Comparison of ENCODE assay signal across 8 cellular contexts in the genomic region with DNA sequence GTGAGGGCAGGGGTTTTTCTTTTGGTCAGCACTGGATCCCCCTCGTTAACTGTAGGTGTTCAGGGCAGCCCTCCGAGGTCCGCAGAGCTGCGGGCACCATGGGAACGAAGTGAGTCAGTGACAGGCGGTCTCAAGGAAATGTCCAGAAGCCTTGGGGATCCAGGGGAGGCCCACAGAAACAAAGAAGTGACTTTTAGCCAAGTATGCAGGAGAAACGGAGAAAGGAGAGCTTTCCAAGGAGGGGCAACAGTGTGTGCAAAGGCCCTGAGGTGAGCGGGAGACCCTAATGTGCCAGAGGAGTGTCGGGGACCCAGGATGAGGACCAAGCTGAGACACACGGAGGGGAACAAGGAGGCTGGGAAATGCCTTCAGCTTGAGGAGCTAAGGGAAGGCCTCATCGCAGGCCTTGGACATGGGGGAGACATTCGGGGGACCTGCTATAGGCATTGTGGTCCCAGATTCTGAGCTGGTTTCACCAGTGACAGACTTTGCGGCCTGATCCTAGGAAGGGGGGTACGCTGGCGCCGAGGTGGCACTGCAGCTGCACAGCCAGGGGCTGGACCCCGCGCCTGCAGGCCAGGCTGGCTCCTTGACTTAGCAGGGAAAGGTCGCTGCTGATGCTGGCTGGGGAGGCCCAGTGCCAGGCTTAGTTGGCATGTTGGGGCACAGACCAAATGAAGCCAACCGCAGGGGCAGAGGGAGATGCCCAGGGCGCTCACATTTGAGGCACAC. TPM values are rescaled to one million over a fixed set of nuclear protein-coding genes. Genes with fewer than 3 reads are reported as not detected.
A peak's percentile ranks its signal among the peaks of the same experiment; 100 is the strongest.
DNase-seq lines count a peak whose midpoint lies in the region; ATAC-seq and TF ChIP-seq lines count a peak whose summit lies in the region.

No MANE protein-coding gene starts in this region.

- H3K4me2 ChIP-seq in GM23338 (peak overlapping the region; percentile 89), smooth muscle cell (peak overlapping the region; percentile 100)

- no peaks in the 10 kb centered on the region for H3K9me3 ChIP-seq in T-helper 17 cell (ENCODE audit: control insufficient read depth, low read length, poor library complexity, severe bottlenecking)
- no peaks in the 10 kb centered on the region for H3K9me3 ChIP-seq in smooth muscle cell (replicated peaks; ENCODE audit: low read depth)

- no peaks in the 10 kb centered on the region for H3K79me2 ChIP-seq in GM23338 (replicated peaks; ENCODE audit: insufficient read depth)
- no peaks in the 10 kb centered on the region for H3K79me2 ChIP-seq in smooth muscle cell (ENCODE audit: low read depth)

- H2AFZ ChIP-seq in GM23338 (no peak overlapping the region), smooth muscle cell (ENCODE audit: low read depth) (no peak overlapping the region)

- no peaks in the 10 kb centered on the region for H3K9me3 Mint-ChIP-seq in GM23338

- peaks cover 11% of the 10 kb centered on the region; the same call in 1 of the 2 replicates for H3K4me1 ChIP-seq in GM23338 (ENCODE audit: insufficient read depth)
- peaks cover 4% of the 10 kb centered on the region for H3K4me1 ChIP-seq in smooth muscle cell (ENCODE audit: low read depth)

- H4K20me1 ChIP-seq in GM23338 (replicated peaks; ENCODE audit: insufficient read depth) (no peaks in the 10 kb centered on the region; the same call in 1 of the 2 replicates), smooth muscle cell (ENCODE audit: low read depth) (peaks cover 12% of the 10 kb centered on the region)

- peaks cover 10% of the 10 kb centered on the region for H3F3A ChIP-seq in GM23338 (replicated peaks; ENCODE audit: low read depth)
- H3F3A ChIP-seq in smooth muscle cell (ENCODE audit: low read depth): no peaks in the 10 kb centered on the region

- H3K27me3 ChIP-seq in GM23338 (ENCODE audit: insufficient read depth): no peaks in the 10 kb centered on the region
- no peaks in the 10 kb centered on the region for H3K27me3 ChIP-seq in smooth muscle cell (ENCODE audit: low read depth)

- H3K27me3 Mint-ChIP-seq in GM23338 (ENCODE audit: insufficient read depth, low read depth, poor library complexity): peaks cover 19% of the 10 kb centered on the region
- no peaks in the 10 kb centered on the region for H3K27me3 Mint-ChIP-seq in T-helper 17 cell

- ATAC-seq in GM23338 (no peak), T-helper 17 cell (no peak), HG02973 (IDR thresholded peaks at IDR 0.05; ENCODE audit: unreplicated experiment) (no peak), HG03469 (IDR thresholded peaks at IDR 0.05; ENCODE audit: unreplicated experiment) (no peak)

- no peak overlapping the region for H3K27ac Mint-ChIP-seq in GM23338
- H3K27ac Mint-ChIP-seq in T-helper 17 cell: peak overlapping the region; percentile 77

- H3K4me1 Mint-ChIP-seq in GM23338 (peaks cover 18% of the 10 kb centered on the region), T-helper 17 cell (peaks cover 21% of the 10 kb centered on the region)

- no peaks in the 10 kb centered on the region; the same call in 1 of the 2 replicates for H3K36me3 ChIP-seq in GM23338 (ENCODE audit: insufficient read depth)
- no peaks in the 10 kb centered on the region for H3K36me3 ChIP-seq in smooth muscle cell (ENCODE audit: low read depth)

- H3K4me3 Mint-ChIP-seq in GM23338: peak overlapping the region; percentile 68
- peak overlapping the region; percentile 67 for H3K4me3 Mint-ChIP-seq in T-helper 17 cell

- H3K9me2 ChIP-seq in GM23338 (ENCODE audit: insufficient read depth): no peaks in the 10 kb centered on the region

- TF ChIP-seq CTCF in GM23338 (conservative IDR thresholded peaks at IDR 0.05; ENCODE audit: low read depth in 2 of 2): no peak
- TF ChIP-seq CTCF in smooth muscle cell (IDR thresholded peaks at IDR 0.05; ENCODE audit: borderline replicate concordance, insufficient read depth, poor library complexity, severe bottlenecking): no peak

- 92% methylated on average over 21 of the region's 21 CpGs for WGBS in smooth muscle cell (ENCODE audit: low lambda C conversion rate)

- H3K4me3 ChIP-seq in GM23338 (peak overlapping the region; percentile 84), iPS-11a (ENCODE audit: low read depth, low read length) (peak overlapping the region; percentile 45), smooth muscle cell (peak overlapping the region; percentile 77)

- H3K36me3 Mint-ChIP-seq in GM23338 (ENCODE audit: low read depth) (peaks cover 34% of the 10 kb centered on the region), T-helper 17 cell (ENCODE audit: low read depth) (peaks cover 2% of the 10 kb centered on the region)

- no peak for DNase-seq in GM23338 (ENCODE audit: low spot score)
- no peak for DNase-seq in T-helper 17 cell
- no peak for DNase-seq in smooth muscle cell (lab: John Stamatoyannopoulos, UW; ENCODE audit: unreplicated experiment)
- no peak for DNase-seq in AG20443 (ENCODE audit: low spot score)
- DNase-seq in kidney glomerular epithelial cell (lab: John Stamatoyannopoulos, UW): no peak

- peak overlapping the region; percentile 59 for H3K9ac ChIP-seq in smooth muscle cell (ENCODE audit: low read depth)

- H3K27ac ChIP-seq in GM23338 (ENCODE audit: low read depth) (no peak overlapping the region), smooth muscle cell (ENCODE audit: low read depth) (peak overlapping the region; percentile 48)

TF ChIP-seq in GM23338, 12 proteins besides CTCF, POLR2A, EP300 and RAD21 (continues in another document):
- no peak for TF ChIP-seq POLR2AphosphoS5 (IDR thresholded peaks at IDR 0.05; ENCODE audit: low read depth)
- TF ChIP-seq EZH2phosphoT487 (IDR thresholded peaks at IDR 0.05; ENCODE audit: unreplicated experiment): no peak
- TF ChIP-seq ZNF114 (CRISPR knock-in tag; IDR thresholded peaks at IDR 0.05): no peak
- TF ChIP-seq STAT1 (IDR thresholded peaks at IDR 0.05; ENCODE audit: unreplicated experiment): no peak
- no peak for TF ChIP-seq JUNB (IDR thresholded peaks at IDR 0.05; ENCODE audit: unreplicated experiment)
- no peak for TF ChIP-seq NANOG (IDR thresholded peaks at IDR 0.05; ENCODE audit: borderline replicate concordance)
- TF ChIP-seq EZH2 (IDR thresholded peaks at IDR 0.05; ENCODE audit: low read depth, unreplicated experiment): no peak
- TF ChIP-seq, protein P1, sequence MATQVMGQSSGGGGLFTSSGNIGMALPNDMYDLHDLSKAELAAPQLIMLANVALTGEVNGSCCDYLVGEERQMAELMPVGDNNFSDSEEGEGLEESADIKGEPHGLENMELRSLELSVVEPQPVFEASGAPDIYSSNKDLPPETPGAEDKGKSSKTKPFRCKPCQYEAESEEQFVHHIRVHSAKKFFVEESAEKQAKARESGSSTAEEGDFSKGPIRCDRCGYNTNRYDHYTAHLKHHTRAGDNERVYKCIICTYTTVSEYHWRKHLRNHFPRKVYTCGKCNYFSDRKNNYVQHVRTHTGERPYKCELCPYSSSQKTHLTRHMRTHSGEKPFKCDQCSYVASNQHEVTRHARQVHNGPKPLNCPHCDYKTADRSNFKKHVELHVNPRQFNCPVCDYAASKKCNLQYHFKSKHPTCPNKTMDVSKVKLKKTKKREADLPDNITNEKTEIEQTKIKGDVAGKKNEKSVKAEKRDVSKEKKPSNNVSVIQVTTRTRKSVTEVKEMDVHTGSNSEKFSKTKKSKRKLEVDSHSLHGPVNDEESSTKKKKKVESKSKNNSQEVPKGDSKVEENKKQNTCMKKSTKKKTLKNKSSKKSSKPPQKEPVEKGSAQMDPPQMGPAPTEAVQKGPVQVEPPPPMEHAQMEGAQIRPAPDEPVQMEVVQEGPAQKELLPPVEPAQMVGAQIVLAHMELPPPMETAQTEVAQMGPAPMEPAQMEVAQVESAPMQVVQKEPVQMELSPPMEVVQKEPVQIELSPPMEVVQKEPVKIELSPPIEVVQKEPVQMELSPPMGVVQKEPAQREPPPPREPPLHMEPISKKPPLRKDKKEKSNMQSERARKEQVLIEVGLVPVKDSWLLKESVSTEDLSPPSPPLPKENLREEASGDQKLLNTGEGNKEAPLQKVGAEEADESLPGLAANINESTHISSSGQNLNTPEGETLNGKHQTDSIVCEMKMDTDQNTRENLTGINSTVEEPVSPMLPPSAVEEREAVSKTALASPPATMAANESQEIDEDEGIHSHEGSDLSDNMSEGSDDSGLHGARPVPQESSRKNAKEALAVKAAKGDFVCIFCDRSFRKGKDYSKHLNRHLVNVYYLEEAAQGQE (IDR thresholded peaks at IDR 0.05; ENCODE audit: unreplicated experiment): no peak

RNA-seq across cellular contexts. Expression of gene LTC4S, which starts 3.3 kb away (rescaled TPM):
- total RNA-seq in GM23338 (2014; rRNA removed; shearing (Covaris generic)): 1.2 and 10.1 TPM in 2 replicates
- 4.0 and 5.8 TPM in 2 replicates for polyA plus RNA-seq in GM23338 (2016; fragmentation: Nextera tagmentation; extraction: Ambion mirVana)
- total RNA-seq in T-helper 17 cell: 1 to 10 TPM; 6.4 to 6.8 TPM
- not detected in 2 replicates for total RNA-seq in smooth muscle cell
- 0.83 TPM in 1 of 2 replicates, not detected in the other for polyA plus RNA-seq in smooth muscle cell

RNA-seq across cellular contexts. Expression of gene MGAT4B, which starts 9.6 kb away (rescaled TPM):
- 101 and 102 TPM in 2 replicates for total RNA-seq in GM23338 (2014; rRNA removed; shearing (Covaris generic))
- 32.3 and 37.7 TPM in 2 replicates for polyA plus RNA-seq in GM23338 (2016; fragmentation: Nextera tagmentation; extraction: Ambion mirVana)
- total RNA-seq in T-helper 17 cell: 100 to 1,000 TPM; 137 to 168 TPM
- 60.0 and 60.6 TPM in 2 replicates for total RNA-seq in smooth muscle cell
- 121 and 140 TPM in 2 replicates for polyA plus RNA-seq in smooth muscle cell

RNA-seq across cellular contexts. Expression of gene SQSTM1, which starts 23.7 kb away (rescaled TPM):
- total RNA-seq in GM23338 (2014; rRNA removed; shearing (Covaris generic)): 83.6 and 92.6 TPM in 2 replicates
- polyA plus RNA-seq in GM23338 (2016; fragmentation: Nextera tagmentation; extraction: Ambion mirVana) (52.5 and 58.0 TPM in 2 replicates), smooth muscle cell (159 and 262 TPM in 2 replicates)
- total RNA-seq in T-helper 17 cell (100 to 1,000 TPM; 446 to 548 TPM), smooth muscle cell (114 and 129 TPM in 2 replicates)
